In genomic region chr13:20843177-20843576, GRCh38 we compare ENCODE assay signal across 19 cellular contexts. TPM values are rescaled to one million over a fixed set of nuclear protein-coding genes. Genes with fewer than 3 reads are reported as not detected.
DNase-seq lines count a peak whose midpoint lies in the region; ATAC-seq, FAIRE-seq and TF ChIP-seq lines count a peak whose summit lies in the region.
"Had no signal": no experiment of that assay in that cellular context is flagged by ENCODE, and none has a peak within 500 bp of the region (broad histone marks: within the 10 kb centered on the region; RNA-seq: fewer than 3 reads in every experiment).

No MANE protein-coding gene starts in this region.

- H3K9ac ChIP-seq in SK-N-SH (no peak overlapping the region), fibroblast of lung (ENCODE audit: insufficient read depth, low read length) (no peak overlapping the region), H9 (ENCODE audit: extremely low read depth, insufficient read length, low read length) (no peak overlapping the region)

- peaks cover 12 to 28% (median 20%) of the 10 kb centered on the region in 3 experiments; a peak in 6 of 7 replicates for H3K36me3 Mint-ChIP-seq in H9 (ENCODE audit: insufficient read depth in 1 of 3, low read depth in 3 of 3)

- H3K9me3 ChIP-seq in SK-N-SH (no peaks in the 10 kb centered on the region), fibroblast of lung (ENCODE audit: control insufficient read depth, insufficient read depth, low read depth, low read length) (no peaks in the 10 kb centered on the region), H9 (ENCODE audit: control insufficient read depth, low read depth, low read length) (no peaks in the 10 kb centered on the region)

- H3K27ac ChIP-seq in SK-N-SH (ENCODE audit: low read depth in 2 of 2, low read length in 1 of 2) (no peak overlapping the region), fibroblast of lung (ENCODE audit: insufficient read depth, low read length) (no peak overlapping the region), H9 (ENCODE audit: insufficient read length, low read depth, low read length) (no peak overlapping the region)

- H3K27me3 ChIP-seq in SK-N-SH (ENCODE audit: insufficient read depth) (no peaks in the 10 kb centered on the region), fibroblast of lung (ENCODE audit: control insufficient read depth, insufficient read depth, low read length) (no peaks in the 10 kb centered on the region), H9 (ENCODE audit: insufficient read depth, low read length) (no peaks in the 10 kb centered on the region)

- TF ChIP-seq EP300 in SK-N-SH (IDR thresholded peaks at IDR 0.05; ENCODE audit: borderline replicate concordance in 1 of 2, low read depth in 1 of 2, low read length in 1 of 2): no peak

- no peak overlapping the region for H3K4me2 ChIP-seq in SK-N-SH
- no peak overlapping the region for H3K4me2 ChIP-seq in fibroblast of lung (ENCODE audit: extremely low read depth, insufficient read depth, low read length)
- no peak overlapping the region for H3K4me2 ChIP-seq in H9 (ENCODE audit: insufficient read depth, insufficient read length, low read length)

- H4K91ac ChIP-seq in H9 (ENCODE audit: insufficient read length, low read depth, low read length): no peak overlapping the region

- DNase-seq in SK-N-SH: no peak
- DNase-seq in fibroblast of lung (ENCODE audit: low read depth in 2 of 2): peak; percentile 57 to 70
- DNase-seq in left kidney (ENCODE audit: low read depth, low spot score): peak; percentile 45
- no peak for DNase-seq in H9
- no peak for DNase-seq in superior temporal gyrus (ENCODE audit: extremely low spot score)
- DNase-seq in NOMO-1 treated with DMSO at 0.1 percent for 48 hours (lab: John Stamatoyannopoulos, UW; ENCODE audit: unreplicated experiment): no peak
- DNase-seq: activated CD4-positive, alpha-beta memory T cell treated with anti-CD3 and anti-CD28 coated beads, Interleukin-2, amount 10 ng/mL, durations not matched to agents 7 days and 5 days; activated T-cell treated with anti-CD3 and anti-CD28 coated beads, Interleukin-2, amount 50 U/mL, for 24 hours; CD8-positive, alpha-beta T cell; effector memory CD8-positive, alpha-beta T cell; foreskin fibroblast; left colon; NCI-H2171 treated with DMSO at 0.1 percent for 48 hours; nucleus accumbens had no signal

- no peak overlapping the region for H4K8ac ChIP-seq in H9 (replicated peaks; ENCODE audit: insufficient read length, low read depth, low read length)

- ATAC-seq in HG02840 (IDR thresholded peaks at IDR 0.05; ENCODE audit: low FRiP score, unreplicated experiment): no peak
- ATAC-seq: activated naive CD4-positive, alpha-beta T cell treated with anti-CD3 and anti-CD28 coated beads, Interleukin-2, amount 50 U/mL, for 72 hours; CD8-positive, alpha-beta T cell; effector memory CD8-positive, alpha-beta T cell; left colon; sciatic nerve had no signal

- no peak overlapping the region for H2BK20ac ChIP-seq in H9 (ENCODE audit: low read depth, low read length, poor library complexity, severe bottlenecking)

- no peaks in the 10 kb centered on the region for H3K79me1 ChIP-seq in H9 (ENCODE audit: insufficient read depth, low read depth, low read length, poor library complexity, severe bottlenecking)

- no peak overlapping the region for H3K14ac ChIP-seq in H9 (ENCODE audit: insufficient read depth, low read length)

- no peak overlapping the region for H3K23ac ChIP-seq in H9 (ENCODE audit: insufficient read length, low read depth, low read length)

- no peaks in the 10 kb centered on the region for H3K27me3 Mint-ChIP-seq in H9 (ENCODE audit: low read depth)
- H3K27me3 Mint-ChIP-seq: activated CD4-positive, alpha-beta memory T cell treated with anti-CD3 and anti-CD28 coated beads, Interleukin-2, amount 10 ng/mL, durations not matched to agents 7 days and 5 days; activated T-cell treated with anti-CD3 and anti-CD28 coated beads, Interleukin-2, amount 50 U/mL, for 24 hours; effector memory CD8-positive, alpha-beta T cell had no signal

- no peak overlapping the region for H3K4ac ChIP-seq in H9 (ENCODE audit: low read depth, low read length)

- H2BK12ac ChIP-seq in H9 (ENCODE audit: insufficient read length, low read depth, low read length): no peak overlapping the region

- peak; percentile 14 for FAIRE-seq in A204.1 (lab: Jason Lieb, UNC)
- FAIRE-seq: bronchial epithelial cell had no signal

- H3K36me3 ChIP-seq in SK-N-SH (replicated peaks in 1 of 2; ENCODE audit: control insufficient read depth in 1 of 2, insufficient read depth in 2 of 2, low read length in 1 of 2): peaks cover 7 to 34% of the 10 kb centered on the region in 2 experiments
- H3K36me3 ChIP-seq in fibroblast of lung (ENCODE audit: control insufficient read depth, insufficient read depth, low read length): no peaks in the 10 kb centered on the region

- no peak overlapping the region for H2BK5ac ChIP-seq in H9 (ENCODE audit: insufficient read length, low read length)

- H3K4me3 Mint-ChIP-seq in H9: no peak overlapping the region
- H3K4me3 Mint-ChIP-seq: activated CD4-positive, alpha-beta memory T cell treated with anti-CD3 and anti-CD28 coated beads, Interleukin-2, amount 10 ng/mL, durations not matched to agents 7 days and 5 days; activated T-cell treated with anti-CD3 and anti-CD28 coated beads, Interleukin-2, amount 50 U/mL, for 24 hours; CD8-positive, alpha-beta T cell; effector memory CD8-positive, alpha-beta T cell had no signal

- peaks cover 0 to 5% of the 10 kb centered on the region in 2 experiments; a peak in 1 of 4 replicates for H3K4me1 Mint-ChIP-seq in H9
- H3K4me1 Mint-ChIP-seq: activated CD4-positive, alpha-beta memory T cell treated with anti-CD3 and anti-CD28 coated beads, Interleukin-2, amount 10 ng/mL, durations not matched to agents 7 days and 5 days had no signal

- no peaks in the 10 kb centered on the region for H4K20me1 ChIP-seq in SK-N-SH (ENCODE audit: insufficient read depth)
- H4K20me1 ChIP-seq in fibroblast of lung (ENCODE audit: control insufficient read depth, extremely low read depth, insufficient read depth, low read length): no peaks in the 10 kb centered on the region
- no peaks in the 10 kb centered on the region for H4K20me1 ChIP-seq in H9 (ENCODE audit: control insufficient read depth, insufficient read depth, insufficient read length)

- no peak overlapping the region for H3K27ac Mint-ChIP-seq in H9
- H3K27ac Mint-ChIP-seq: activated CD4-positive, alpha-beta memory T cell treated with anti-CD3 and anti-CD28 coated beads, Interleukin-2, amount 10 ng/mL, durations not matched to agents 7 days and 5 days; activated naive CD4-positive, alpha-beta T cell treated with anti-CD3 and anti-CD28 coated beads, Interleukin-2, amount 50 U/mL, for 72 hours; activated T-cell treated with anti-CD3 and anti-CD28 coated beads, Interleukin-2, amount 50 U/mL, for 24 hours; CD8-positive, alpha-beta T cell; effector memory CD8-positive, alpha-beta T cell had no signal

- no peak overlapping the region for H2AK5ac ChIP-seq in H9 (ENCODE audit: insufficient read length, low read length)

- H3K4me1 ChIP-seq in SK-N-SH (ENCODE audit: control insufficient read depth in 1 of 2, insufficient read depth in 2 of 2, low read depth in 1 of 2, low read length in 1 of 2): peaks cover 4 to 11% of the 10 kb centered on the region in 2 experiments; a peak in 3 of 4 replicates
- H3K4me1 ChIP-seq in fibroblast of lung (ENCODE audit: control insufficient read depth, extremely low read depth, insufficient read depth, low read length): no peaks in the 10 kb centered on the region
- H3K4me1 ChIP-seq in H9 (ENCODE audit: insufficient read depth, low read length): no peaks in the 10 kb centered on the region

- POLR2A ChIA-PET in SK-N-SH (lab: Yijun Ruan, JAX): no interaction called here

- no peak overlapping the region for H2BK15ac ChIP-seq in H9 (ENCODE audit: low read depth, low read length)

- no peaks in the 10 kb centered on the region for H3K9me3 Mint-ChIP-seq in H9
- H3K9me3 Mint-ChIP-seq: activated CD4-positive, alpha-beta memory T cell treated with anti-CD3 and anti-CD28 coated beads, Interleukin-2, amount 10 ng/mL, durations not matched to agents 7 days and 5 days; activated naive CD4-positive, alpha-beta T cell treated with anti-CD3 and anti-CD28 coated beads, Interleukin-2, amount 50 U/mL, for 72 hours; activated T-cell treated with anti-CD3 and anti-CD28 coated beads, Interleukin-2, amount 50 U/mL, for 24 hours; CD8-positive, alpha-beta T cell; effector memory CD8-positive, alpha-beta T cell had no signal

- TF ChIP-seq CTCF in SK-N-SH (IDR thresholded peaks at IDR 0.05) (no peak), fibroblast of lung (conservative IDR thresholded peaks at IDR 0.05 in 1 of 2, IDR thresholded peaks at IDR 0.05 in 1 of 2; ENCODE audit: low read depth in 1 of 2, low read length in 2 of 2) (no peak), H9 (conservative IDR thresholded peaks at IDR 0.05) (no peak)

- peaks cover 5% of the 10 kb centered on the region for H3F3A ChIP-seq in SK-N-SH (replicated peaks; ENCODE audit: insufficient read depth)

- H2BK120ac ChIP-seq in H9 (ENCODE audit: low read depth, low read length, poor library complexity, severe bottlenecking): no peak overlapping the region

- H3K79me2 ChIP-seq in SK-N-SH (ENCODE audit: insufficient read depth): no peaks in the 10 kb centered on the region; the same call in 1 of the 2 replicates
- H3K79me2 ChIP-seq in fibroblast of lung (ENCODE audit: control insufficient read depth, insufficient read depth, low read length): no peaks in the 10 kb centered on the region
- H3K79me2 ChIP-seq in H9 (ENCODE audit: insufficient read depth, low read length): no peaks in the 10 kb centered on the region

- 76% methylated on average over 5 of the region's 5 CpGs for WGBS in SK-N-SH (ENCODE audit: low lambda C conversion rate)
- no CpG with 5 or more reads among the region's 5 CpGs for WGBS in H9 (ENCODE audit: extremely low coverage, insufficient read length, low lambda C conversion rate)

- no peak overlapping the region for H3K18ac ChIP-seq in H9 (ENCODE audit: insufficient read length, low read depth, low read length)

- no peaks in the 10 kb centered on the region for H3K9me2 ChIP-seq in SK-N-SH

- H3K4me3 ChIP-seq in SK-N-SH (ENCODE audit: low read depth in 2 of 2, low read length in 1 of 2): no peak overlapping the region
- no peak overlapping the region for H3K4me3 ChIP-seq in fibroblast of lung (replicated peaks in 1 of 4; ENCODE audit: control extremely low read depth in 1 of 4, insufficient read depth in 1 of 4, low read depth in 3 of 4, low read length in 4 of 4)

- CTCF ChIA-PET in SK-N-SH (lab: Yijun Ruan, JAX): interaction anchor here (0.5 kb wide), 1 partner anchor 15 kb away, joined by 3 read pairs; no protein-coding TSS in a partner anchor

- H3K56ac ChIP-seq in H9 (ENCODE audit: insufficient read length, low read depth, low read length): no peak overlapping the region

- no peak overlapping the region for H2AFZ ChIP-seq in SK-N-SH (ENCODE audit: low read depth)
- H2AFZ ChIP-seq in fibroblast of lung (ENCODE audit: low read length): no peak overlapping the region
- H2AFZ ChIP-seq in H9 (ENCODE audit: low read length): no peak overlapping the region

- H3K23me2 ChIP-seq in H9 (ENCODE audit: insufficient read length, low read depth, low read length, poor library complexity, severe bottlenecking): no peaks in the 10 kb centered on the region

- TF ChIP-seq RAD21 in SK-N-SH (IDR thresholded peaks at IDR 0.05; ENCODE audit: low read length): no peak

- H3T11ph ChIP-seq in H9 (ENCODE audit: low read length): no peak overlapping the region

- no peak overlapping the region for H4K5ac ChIP-seq in H9 (ENCODE audit: insufficient read length, low read depth, low read length)

RNA-seq across cellular contexts. Expression of gene XPO4, which starts 59.4 kb away (rescaled TPM):
- 4.2 and 5.2 TPM in 2 replicates for polyA plus RNA-seq in SK-N-SH (2012; rRNA removed)
- 4.2 and 4.5 TPM in 2 replicates for polyA plus RNA-seq in SK-N-SH (2012; cell fraction: cytosol; rRNA removed)
- 6.3 and 13.0 TPM in 2 replicates for polyA plus RNA-seq in SK-N-SH (2012; cell fraction: nucleus; rRNA removed)
- 14.9 and 17.2 TPM in 2 replicates for total RNA-seq in fibroblast of lung
- 10.5 and 12.5 TPM in 2 replicates for polyA plus RNA-seq in fibroblast of lung
- 5.5 and 6.5 TPM in 2 replicates for polyA plus RNA-seq in fibroblast of lung (2012)
- 2.7 and 3.9 TPM in 2 replicates for polyA minus RNA-seq in fibroblast of lung (ENCODE audit: low replicate concordance)
- total RNA-seq in H9 (2021): 34.1 and 36.1 TPM in 2 replicates

Comparison
In these comparisons a context has a peak if more than half of its experiments do, and no peak if none do; other contexts are left out.
1. DNase-seq: peak in fibroblast of lung (2 of 2) and left kidney (single experiment); none in SK-N-SH (single experiment), H9 (single experiment), superior temporal gyrus (single experiment) and NOMO-1 treated with DMSO at 0.1 percent for 48 hours (single experiment).